ENCODE assay signal across 9 cellular contexts in the genomic region with DNA sequence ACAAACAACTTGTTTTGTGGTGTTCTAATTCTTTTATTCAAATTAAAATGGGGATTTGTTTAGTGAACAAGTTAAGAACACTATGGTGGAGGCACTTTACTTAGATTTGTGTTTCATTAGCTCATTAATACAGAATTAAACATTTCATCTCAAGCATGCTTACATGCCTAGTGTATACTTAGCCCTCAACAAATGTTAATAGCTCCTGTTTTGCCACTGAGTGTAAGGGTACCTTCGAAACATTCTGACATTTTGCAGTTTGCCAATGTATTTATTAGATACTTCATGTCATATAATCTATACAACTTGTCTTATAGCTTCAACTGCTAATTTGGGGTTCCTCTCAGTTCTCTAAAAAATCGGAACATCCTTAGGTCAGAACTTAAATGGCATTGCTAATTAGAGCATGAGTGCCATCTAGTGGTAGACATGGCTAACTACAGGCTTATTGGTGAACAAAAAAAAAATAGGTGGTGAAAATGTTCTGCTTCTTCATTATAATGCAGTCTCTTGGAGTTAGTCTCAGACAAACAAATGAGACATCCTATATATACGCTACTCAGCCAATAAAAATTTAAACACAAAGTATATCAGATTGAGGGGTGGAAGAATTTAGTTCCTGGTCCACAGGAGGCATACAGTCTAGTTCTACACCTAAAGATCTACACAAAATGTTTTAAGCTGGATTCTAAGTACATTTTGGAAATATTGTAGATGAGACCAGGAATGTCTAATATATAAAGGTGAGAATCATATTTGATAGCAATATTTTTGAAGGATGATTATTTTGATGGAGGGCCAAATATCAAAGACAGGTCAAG. TPM values are rescaled to one million over a fixed set of nuclear protein-coding genes. Genes with fewer than 3 reads are reported as not detected.
DNase-seq lines count a peak whose midpoint lies in the region; ATAC-seq and TF ChIP-seq lines count a peak whose summit lies in the region.
"Had no signal": no experiment of that assay in that cellular context is flagged by ENCODE, and none has a peak within 500 bp of the region (broad histone marks: within the 10 kb centered on the region; RNA-seq: fewer than 3 reads in every experiment).

No MANE protein-coding gene starts in this region.

- no peaks in the 10 kb centered on the region for H4K20me1 ChIP-seq in SK-N-SH (ENCODE audit: insufficient read depth)

- CTCF ChIA-PET in SK-N-SH (lab: Yijun Ruan, JAX): interaction anchor here (0.7 to 2.9 kb wide), 18 partner anchors 9 to 1902 kb away, joined by 3 to 15 read pairs (median 3); no protein-coding TSS in a partner anchor

- no peaks in the 10 kb centered on the region for H3F3A ChIP-seq in SK-N-SH (replicated peaks; ENCODE audit: insufficient read depth)

- TF ChIP-seq CTCF in SK-N-SH (IDR thresholded peaks at IDR 0.05) (peak; percentile 96), foreskin fibroblast (IDR thresholded peaks at IDR 0.05; ENCODE audit: low read depth, low read length) (peak; percentile 79), retinal pigment epithelial cell (conservative IDR thresholded peaks at IDR 0.05; ENCODE audit: low read depth, low read length) (peak; percentile 88)

- no peaks in the 10 kb centered on the region for H3K9me2 ChIP-seq in SK-N-SH

- no peaks in the 10 kb centered on the region for H3K36me3 ChIP-seq in SK-N-SH (replicated peaks in 1 of 2; ENCODE audit: control insufficient read depth in 1 of 2, insufficient read depth in 2 of 2, low read length in 1 of 2)

- no peaks in the 10 kb centered on the region for H3K9me3 ChIP-seq in SK-N-SH

- H3K27me3 ChIP-seq in SK-N-SH (ENCODE audit: insufficient read depth): peaks cover under 1% of the 10 kb centered on the region; the same call in 1 of the 2 replicates

- peak; percentile 60 for ATAC-seq in GM21381 (IDR thresholded peaks at IDR 0.05; ENCODE audit: unreplicated experiment)
- ATAC-seq: activated T-cell treated with anti-CD3 and anti-CD28 coated beads, Interleukin-2, amount 50 U/mL, for 72 hours had no signal

- H3K4me3 ChIP-seq in SK-N-SH (ENCODE audit: low read depth in 2 of 2, low read length in 1 of 2) (no peak overlapping the region; a peak in 1 of 4 replicates), foreskin fibroblast (ENCODE audit: low read depth in 1 of 2, low read length in 2 of 2) (no peak overlapping the region), retinal pigment epithelial cell (ENCODE audit: low read length) (no peak overlapping the region)

- POLR2A ChIA-PET in SK-N-SH (lab: Yijun Ruan, JAX): no interaction called here

- peak; percentile 33 for DNase-seq in Daoy (ENCODE audit: low read depth)
- peak; percentile 38 for DNase-seq in LHCN-M2 (ENCODE audit: low read depth)
- peak; percentile 48 for DNase-seq in SK-N-SH
- peak; percentile 4 to 41 for DNase-seq in foreskin fibroblast
- DNase-seq in retinal pigment epithelial cell (ENCODE audit: low read depth): no peak
- DNase-seq in HPDE6-E6E7 (ENCODE audit: extremely low spot score): no peak
- DNase-seq in activated T-cell treated with anti-CD3 and anti-CD28 coated beads, Interleukin-2, amount 50 U/mL, for 48 hours: no peak

- H3K4me1 ChIP-seq in SK-N-SH (ENCODE audit: control insufficient read depth in 1 of 2, insufficient read depth in 2 of 2, low read depth in 1 of 2, low read length in 1 of 2): peaks cover 0 to 6% of the 10 kb centered on the region in 2 experiments; a peak in 1 of 4 replicates

- no peaks in the 10 kb centered on the region for H3K79me2 ChIP-seq in SK-N-SH (ENCODE audit: insufficient read depth)

- no peak for TF ChIP-seq EP300 in SK-N-SH (IDR thresholded peaks at IDR 0.05; ENCODE audit: borderline replicate concordance in 1 of 2, low read depth in 1 of 2, low read length in 1 of 2)

- no peak overlapping the region for H3K9ac ChIP-seq in SK-N-SH

- H2AFZ ChIP-seq in SK-N-SH (ENCODE audit: low read depth): no peak overlapping the region

- no peak overlapping the region for H3K27ac ChIP-seq in SK-N-SH (ENCODE audit: low read depth in 2 of 2, low read length in 1 of 2)

- no peak overlapping the region for H3K4me2 ChIP-seq in SK-N-SH

- peak; percentile 86 for TF ChIP-seq RAD21 in SK-N-SH (IDR thresholded peaks at IDR 0.05; ENCODE audit: low read length)

- 12% methylated on average over 3 of the region's 3 CpGs for WGBS in SK-N-SH (ENCODE audit: low lambda C conversion rate)

TF ChIP-seq in SK-N-SH, 30 proteins besides CTCF, POLR2A, EP300 and RAD21:
- TF ChIP-seq FOSL2 (IDR thresholded peaks at IDR 0.05; ENCODE audit: borderline replicate concordance, low read depth) (no peak), SMC3 (IDR thresholded peaks at IDR 0.05; ENCODE audit: low read depth, low read length) (peak; percentile 71)

RNA-seq across cellular contexts. Expression of a gene that starts 4.9 kb away (rescaled TPM):
- not detected in 2 replicates for total RNA-seq in Daoy (2014; rRNA removed; shearing (Covaris generic))
- total RNA-seq in LHCN-M2 (2014; rRNA removed): 0.69 TPM in 1 of 2 replicates, not detected in the other
- 0.07 TPM for polyA plus RNA-seq in LHCN-M2 (2012)
- not detected in 2 replicates for polyA plus RNA-seq in SK-N-SH (2012; rRNA removed)
- polyA plus RNA-seq in SK-N-SH (2012; cell fraction: cytosol; rRNA removed): not detected in 2 replicates
- polyA plus RNA-seq in SK-N-SH (2012; cell fraction: nucleus; rRNA removed): not detected in 2 replicates
- total RNA-seq: activated T-cell treated with anti-CD3 and anti-CD28 coated beads, Interleukin-2, amount 50 U/mL, for 72 hours had no signal

Comparison
In these comparisons a context has a peak if more than half of its experiments do, and no peak if none do; other contexts are left out.
1. DNase-seq: peak in Daoy (single experiment), LHCN-M2 (single experiment), SK-N-SH (single experiment) and foreskin fibroblast (2 of 2); none in retinal pigment epithelial cell (single experiment), HPDE6-E6E7 (single experiment) and activated T-cell treated with anti-CD3 and anti-CD28 coated beads, Interleukin-2, amount 50 U/mL, for 48 hours (0 of 2).
2. Peak in every context shown above with its lines, with median percentiles within 50 percentile points of each other: CTCF ChIP-seq.